ENCODE assay signal across 10 cellular contexts in the genomic region with DNA sequence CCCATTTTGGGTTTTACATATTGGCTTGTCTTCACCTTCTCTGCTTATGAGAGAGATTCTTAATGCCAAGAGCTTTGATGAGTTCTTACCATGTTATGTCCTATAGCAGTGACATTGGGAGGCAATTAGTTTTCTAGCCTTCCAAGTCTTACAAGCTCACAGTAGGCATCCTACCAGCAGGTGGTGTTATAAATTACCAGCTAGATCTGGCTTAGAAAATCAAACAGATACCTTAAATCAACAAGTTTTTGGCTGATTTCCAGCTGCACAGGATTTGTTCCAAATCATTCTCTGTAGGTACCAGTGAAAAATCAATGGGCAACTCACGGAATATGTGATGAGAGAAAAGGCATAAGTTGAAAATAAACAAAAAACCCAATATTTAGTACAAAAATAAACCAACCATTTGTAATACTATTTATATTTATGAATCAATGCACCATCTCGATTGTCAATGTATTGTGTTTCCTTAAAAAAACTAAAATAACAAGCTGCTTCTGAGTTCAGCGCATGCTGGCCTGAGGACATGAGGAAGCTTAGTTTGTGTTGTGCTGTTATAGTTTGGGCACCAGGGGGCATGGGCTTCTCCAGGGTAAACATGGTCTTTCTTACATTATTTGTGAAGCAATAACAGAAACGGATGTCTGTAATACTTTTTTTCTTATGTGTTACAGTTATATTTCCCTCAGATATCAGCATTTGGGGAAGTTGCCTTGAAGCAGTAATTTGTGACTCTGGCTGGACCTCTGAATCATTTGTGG. TPM values are rescaled to one million over a fixed set of nuclear protein-coding genes. Genes with fewer than 3 reads are reported as not detected.
DNase-seq lines count a peak whose midpoint lies in the region; ATAC-seq and TF ChIP-seq lines count a peak whose summit lies in the region.
"Had no signal": no experiment of that assay in that cellular context is flagged by ENCODE, and none has a peak within 500 bp of the region (broad histone marks: within the 10 kb centered on the region; RNA-seq: fewer than 3 reads in every experiment).

No MANE protein-coding gene starts in this region.

- ATAC-seq in GM21786 (IDR thresholded peaks at IDR 0.05; ENCODE audit: unreplicated experiment) (peak; percentile 48), HG02763 (IDR thresholded peaks at IDR 0.05; ENCODE audit: unreplicated experiment) (no peak)

- CTCF ChIA-PET in AG04449 (lab: Yijun Ruan, JAX), result no interaction called here

- DNase-seq in AG04449 (ENCODE audit: low read depth, low spot score), result no peak
- DNase-seq in NCI-H2227 (lab: John Stamatoyannopoulos, UW; ENCODE audit: unreplicated experiment), result peak; percentile 63
- no peak for DNase-seq in brain microvascular endothelial cell
- DNase-seq in posterior vena cava (ENCODE audit: low spot score), result no peak
- DNase-seq in activated T-cell treated with anti-CD3 and anti-CD28 coated beads, Interleukin-2, amount 50 U/mL, for 1 hour, result no peak
- no peak for DNase-seq in posterior cingulate gyrus
- DNase-seq: natural killer cell; stimulated activated naive CD4-positive, alpha-beta T cell had no signal

- POLR2A ChIA-PET in AG04449 (lab: Yijun Ruan, JAX), result no interaction called here

- intact Hi-C loops in posterior vena cava (cut with DNase I), result no loop called here
- intact Hi-C loops in posterior cingulate gyrus (cut with DNase I), result no loop called here

- no peak overlapping the region for H3K4me3 ChIP-seq in AG04449 (ENCODE audit: low read depth, low read length)
- no peak overlapping the region for H3K4me3 ChIP-seq in brain microvascular endothelial cell (ENCODE audit: low read depth, low read length)

- no peak overlapping the region for H3K27ac ChIP-seq in brain microvascular endothelial cell

- H3K27me3 ChIP-seq in brain microvascular endothelial cell (replicated peaks), result no peaks in the 10 kb centered on the region

- no peaks in the 10 kb centered on the region for H3K36me3 ChIP-seq in brain microvascular endothelial cell (replicated peaks)

- TF ChIP-seq CTCF in AG04449 (IDR thresholded peaks at IDR 0.05; ENCODE audit: insufficient read depth, low read length, missing control alignments) (peak; percentile 6), brain microvascular endothelial cell (IDR thresholded peaks at IDR 0.05; ENCODE audit: low read depth, low read length, missing control alignments) (peak; percentile 23)

- in situ Hi-C loops in brain microvascular endothelial cell (cut with HindIII; ENCODE audit: low pct_ligation_motif_present, low sequenced_read_pairs), result no loop called here

RNA-seq across cellular contexts. Expression of a gene that starts 34.1 kb away (rescaled TPM):
- total RNA-seq in posterior vena cava, result not detected
- total RNA-seq: natural killer cell had no signal
